Comparison of ENCODE assay signal across 15 cellular contexts in genomic region chr17:57481901-57482300, GRCh38.
DNase-seq lines count a peak whose midpoint lies in the region; ATAC-seq and TF ChIP-seq lines count a peak whose summit lies in the region.
"Had no signal": no experiment of that assay in that cellular context is flagged by ENCODE, and none has a peak within 500 bp of the region (broad histone marks: within the 10 kb centered on the region; RNA-seq: fewer than 3 reads in every experiment).

No MANE protein-coding gene starts in this region.

- ATAC-seq in esophagus mucosa (peak; percentile 30), omental fat pad (ENCODE audit: low FRiP score) (peak; percentile 83), GM18873 (IDR thresholded peaks at IDR 0.05; ENCODE audit: low FRiP score, unreplicated experiment) (no peak), HG03460 (IDR thresholded peaks at IDR 0.05; ENCODE audit: unreplicated experiment) (no peak)
- ATAC-seq: activated naive CD8-positive, alpha-beta T cell treated with anti-CD3 and anti-CD28 coated beads, Interleukin-2, amount 50 U/mL, for 24 hours; naive thymus-derived CD4-positive, alpha-beta T cell had no signal

- DNase-seq in AG09319 (ENCODE audit: extremely low read depth, low read depth): peak; percentile 67
- peak; percentile 99 for DNase-seq in M059J (ENCODE audit: low read depth)
- no peak for DNase-seq in omental fat pad (ENCODE audit: low spot score)
- no peak for DNase-seq in RWPE1 (ENCODE audit: low spot score)
- DNase-seq in ureter (ENCODE audit: low spot score): no peak
- DNase-seq: activated CD4-positive, alpha-beta memory T cell treated with anti-CD3 and anti-CD28 coated beads, Interleukin-2, amount 10 ng/mL, durations not matched to agents 7 days and 5 days; activated naive CD8-positive, alpha-beta T cell treated with anti-CD3 and anti-CD28 coated beads, Interleukin-2, amount 50 U/mL, for 24 hours; GOT3; head of caudate nucleus; naive thymus-derived CD4-positive, alpha-beta T cell; NCI-H2029 treated with DMSO at 0.1 percent for 48 hours; SHP77 treated with DMSO at 0.1 percent for 48 hours had no signal

- CTCF ChIA-PET in RWPE1 (lab: Yijun Ruan, JAX): no interaction called here

- no peak for TF ChIP-seq CTCF in AG09319 (IDR thresholded peaks at IDR 0.05; ENCODE audit: low read depth, low read length)
- no peak for TF ChIP-seq CTCF in omental fat pad (IDR thresholded peaks at IDR 0.05)
- no peak for TF ChIP-seq CTCF in RWPE1 (conservative IDR thresholded peaks at IDR 0.05; ENCODE audit: low read depth)

- no peak overlapping the region for H3K27ac ChIP-seq in RWPE1

- POLR2A ChIA-PET in RWPE1 (lab: Yijun Ruan, JAX; ENCODE audit: low non-redundant PET): no interaction called here

Comparison
In these comparisons a context has a peak if more than half of its experiments do, and no peak if none do; other contexts are left out.
1. DNase-seq: peak in AG09319 (single experiment) and M059J (single experiment); none in omental fat pad (single experiment), RWPE1 (single experiment) and ureter (single experiment).
2. ATAC-seq: peak in esophagus mucosa (single experiment) and omental fat pad (single experiment); none in GM18873 (single experiment) and HG03460 (single experiment).